In genomic region chr5:154038604-154039457, GRCh38 we compare ENCODE assay signal across 8 cellular contexts. TPM values are rescaled to one million over a fixed set of nuclear protein-coding genes. Genes with fewer than 3 reads are reported as not detected.
DNase-seq lines count a peak whose midpoint lies in the region; ATAC-seq and TF ChIP-seq lines count a peak whose summit lies in the region.

TSS of gene FAM114A2 (minus strand) at chr5:154038910. CDS start at chr5:154034953, 3,957 bp downstream.
TSS of gene MFAP3 (plus strand) at chr5:154038967. CDS start at chr5:154049723, 10,756 bp downstream.

- peak; percentile 82 to 95 (median 85) for DNase-seq in CD4-positive, CD25-positive, alpha-beta regulatory T cell
- DNase-seq in NCI-H82 (lab: John Stamatoyannopoulos, UW) = peak; percentile 92
- DNase-seq in activated CD4-positive, alpha-beta T cell treated with anti-CD3 and anti-CD28 coated beads, Interleukin-2, amount 50 U/mL, for 48 hours = peak; percentile 88 to 91
- peak; percentile 76 to 93 for DNase-seq in dermis microvascular lymphatic vessel endothelial cell (ENCODE audit: low read depth in 2 of 2)
- DNase-seq in stimulated activated CD4-positive, alpha-beta T cell treated with anti-CD3 and anti-CD28 coated beads, Interleukin-4, amount 100 ng/mL, for 1 hour = peak; percentile 85

- peak; percentile 98 to 99 for ATAC-seq in CD4-positive, CD25-positive, alpha-beta regulatory T cell (ENCODE audit: low read depth in 2 of 2)
- ATAC-seq in GM19397 (IDR thresholded peaks at IDR 0.05; ENCODE audit: unreplicated experiment) (peak; percentile 100), HG03565 (IDR thresholded peaks at IDR 0.05; ENCODE audit: unreplicated experiment) (peak; percentile 95)

- peak within 1 kb of the TSS; percentile 55 to 73 for H3K9ac ChIP-seq in liver (ENCODE audit: low read depth in 1 of 2, low read length in 2 of 2)

- H3K9me3 Mint-ChIP-seq in CD4-positive, CD25-positive, alpha-beta regulatory T cell = no peaks in the 10 kb centered on the region

- peak within 1 kb of the TSS; percentile 97 for H3K4me3 ChIP-seq in CD4-positive, CD25-positive, alpha-beta regulatory T cell (ENCODE audit: low read depth, low read length)
- peak within 1 kb of the TSS; percentile 77 to 99 (median 78) for H3K4me3 ChIP-seq in liver (ENCODE audit: low read depth in 1 of 3, low read length in 3 of 3)

- peak within 1 kb of the TSS; percentile 95 to 97 (median 96) for H3K4me3 Mint-ChIP-seq in CD4-positive, CD25-positive, alpha-beta regulatory T cell

- peak within 1 kb of the TSS; percentile 87 for H3K27ac ChIP-seq in CD4-positive, CD25-positive, alpha-beta regulatory T cell (ENCODE audit: insufficient read depth, low read length, poor library complexity, severe bottlenecking)
- peak within 1 kb of the TSS; percentile 72 to 79 for H3K27ac ChIP-seq in liver (ENCODE audit: low read depth in 1 of 2, low read length in 2 of 2)

- no peaks in the 10 kb centered on the region for H3K36me3 ChIP-seq in CD4-positive, CD25-positive, alpha-beta regulatory T cell (ENCODE audit: control insufficient read depth, insufficient read depth, low read length)
- H3K36me3 ChIP-seq in liver (ENCODE audit: control insufficient read depth in 4 of 4, insufficient read depth in 3 of 4, low read depth in 1 of 4, low read length in 3 of 4) = no peaks in the 10 kb centered on the region

- TF ChIP-seq RAD21 in liver (IDR thresholded peaks at IDR 0.05) = peak in 1 of 2 donors; percentile 21

- H3K36me3 Mint-ChIP-seq in CD4-positive, CD25-positive, alpha-beta regulatory T cell = peaks cover 14% of the 10 kb centered on the region

- WGBS in liver = under 1% methylated on average over 60 of the region's 60 CpGs

- H3K9me3 ChIP-seq in CD4-positive, CD25-positive, alpha-beta regulatory T cell (ENCODE audit: control insufficient read depth in 2 of 2, low read length in 2 of 2) = no peaks in the 10 kb centered on the region
- H3K9me3 ChIP-seq in liver (ENCODE audit: control insufficient read depth in 4 of 4, low read length in 3 of 4) = no peaks in the 10 kb centered on the region

- no peaks in the 10 kb centered on the region for H3K27me3 Mint-ChIP-seq in CD4-positive, CD25-positive, alpha-beta regulatory T cell

- peak within 1 kb of the TSS; percentile 96 to 99 (median 97) for H3K27ac Mint-ChIP-seq in CD4-positive, CD25-positive, alpha-beta regulatory T cell

- H3K4me1 Mint-ChIP-seq in CD4-positive, CD25-positive, alpha-beta regulatory T cell = peaks cover 30 to 70% (median 59%) of the 10 kb centered on the region in 4 donors

- H3K27me3 ChIP-seq in CD4-positive, CD25-positive, alpha-beta regulatory T cell (ENCODE audit: control insufficient read depth, insufficient read depth, low read length) = no peaks in the 10 kb centered on the region
- no peaks in the 10 kb centered on the region for H3K27me3 ChIP-seq in liver (ENCODE audit: control insufficient read depth in 4 of 4, insufficient read depth in 4 of 4, low read length in 3 of 4)

- H3K4me1 ChIP-seq in CD4-positive, CD25-positive, alpha-beta regulatory T cell (ENCODE audit: control insufficient read depth, insufficient read depth, low read length, poor library complexity, severe bottlenecking) = peaks cover 30% of the 10 kb centered on the region
- peaks cover 2 to 17% (median 9%) of the 10 kb centered on the region in 4 donors for H3K4me1 ChIP-seq in liver (ENCODE audit: control insufficient read depth in 4 of 4, insufficient read depth in 4 of 4, low read length in 3 of 4)

- no peak for TF ChIP-seq CTCF in liver (IDR thresholded peaks at IDR 0.05; ENCODE audit: low read depth, low read length, missing input control)

TF ChIP-seq in liver, 16 proteins besides CTCF, POLR2A, EP300 and RAD21:
- TF ChIP-seq SP1 (IDR thresholded peaks at IDR 0.05) = peak; percentile 73
- TF ChIP-seq TAF1 (conservative IDR thresholded peaks at IDR 0.05) = peak; percentile 74
- TF ChIP-seq REST (IDR thresholded peaks at IDR 0.05) = peak; percentile 52
- no peak for TF ChIP-seq JUND (IDR thresholded peaks at IDR 0.05)
- TF ChIP-seq MAX (IDR thresholded peaks at IDR 0.05) = peak; percentile 74
- no peak for TF ChIP-seq HNF4G (IDR thresholded peaks at IDR 0.05)
- peak; percentile 95 to 100 for TF ChIP-seq GABPA (IDR thresholded peaks at IDR 0.05 in 1 of 2, conservative IDR thresholded peaks at IDR 0.05 in 1 of 2)
- TF ChIP-seq HNF4A (conservative IDR thresholded peaks at IDR 0.05) = peak; percentile 43 to 47
- peak; percentile 46 for TF ChIP-seq NR2F2 (IDR thresholded peaks at IDR 0.05)
- TF ChIP-seq ZBTB33 (IDR thresholded peaks at IDR 0.05) = no peak
- no peak for TF ChIP-seq FOXA2 (IDR thresholded peaks at IDR 0.05)
- no peak for TF ChIP-seq ATF3 (IDR thresholded peaks at IDR 0.05)
- TF ChIP-seq RXRA (IDR thresholded peaks at IDR 0.05) = peak; percentile 39 to 79
- peak; percentile 84 for TF ChIP-seq YY1 (IDR thresholded peaks at IDR 0.05)
- TF ChIP-seq EGR1 (IDR thresholded peaks at IDR 0.05; ENCODE audit: low read depth in 2 of 2) = peak in 1 of 2 donors; percentile 23
- no peak for TF ChIP-seq FOXA1 (IDR thresholded peaks at IDR 0.05)
TF ChIP-seq in liver: peak in this region for 10.

RNA-seq across cellular contexts. Expression of gene FAM114A2, which starts in this region (rescaled TPM):
- 23.7 TPM for total RNA-seq in CD4-positive, CD25-positive, alpha-beta regulatory T cell
- 10 to 100 TPM; 19.1 to 26.6 (median 21.2) TPM for polyA plus RNA-seq in CD4-positive, CD25-positive, alpha-beta regulatory T cell
- 21.5 and 21.8 TPM in 2 replicates for total RNA-seq in dermis microvascular lymphatic vessel endothelial cell
- total RNA-seq in liver = 10 to 100 TPM; 12.7 to 18.3 TPM
- 10 to 100 TPM in 1 of 2 donors, 1 to 10 TPM in 1; 5.4 to 10.4 TPM for polyA plus RNA-seq in liver

RNA-seq across cellular contexts. Expression of gene MFAP3, which starts in this region (rescaled TPM):
- 15.2 TPM for total RNA-seq in CD4-positive, CD25-positive, alpha-beta regulatory T cell
- 1 to 10 TPM; 3.4 to 6.4 (median 6.3) TPM for polyA plus RNA-seq in CD4-positive, CD25-positive, alpha-beta regulatory T cell
- total RNA-seq in dermis microvascular lymphatic vessel endothelial cell (113 and 138 TPM in 2 replicates), liver (10 to 100 TPM; 36.7 to 42.8 TPM)
- polyA plus RNA-seq in liver = 10 to 100 TPM in 1 of 2 donors, 1 to 10 TPM in 1; 2.7 to 10.4 TPM

Comparison
In these comparisons a context has a peak if more than half of its experiments do, and no peak if none do; other contexts are left out.
1. Peak in every context shown above with its lines: DNase-seq, ATAC-seq, H3K4me3 ChIP-seq and H3K27ac ChIP-seq.